Comparison of ENCODE assay signal across 9 cellular contexts in the genomic region with DNA sequence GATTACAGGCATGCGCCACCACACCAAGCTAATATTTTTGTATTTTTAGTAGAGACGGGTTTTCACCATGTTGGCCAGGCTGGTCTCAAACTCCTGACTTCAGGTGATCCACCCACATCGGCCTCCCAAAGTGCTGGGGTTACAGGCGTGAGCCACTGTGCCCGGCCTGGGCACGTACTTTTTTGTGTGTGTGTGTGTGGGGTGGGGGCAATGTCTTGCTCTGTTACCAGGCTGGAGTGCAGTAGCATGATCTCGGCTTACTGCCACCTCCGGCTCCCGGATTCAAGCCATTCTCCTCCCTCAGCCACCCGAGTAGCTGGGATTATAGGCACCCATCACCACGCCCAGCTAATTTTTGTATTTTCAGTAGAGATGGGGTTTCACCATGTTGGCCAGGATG. TPM values are rescaled to one million over a fixed set of nuclear protein-coding genes. Genes with fewer than 3 reads are reported as not detected.
"Had no signal": no experiment of that assay in that cellular context is flagged by ENCODE, and none has a peak within 500 bp of the region (broad histone marks: within the 10 kb centered on the region; RNA-seq: fewer than 3 reads in every experiment).

No MANE protein-coding gene starts in this region.

RNA-seq across cellular contexts. Expression of gene KCNJ12, which starts 36.6 kb away (rescaled TPM):
- total RNA-seq: activated CD4-positive, alpha-beta memory T cell treated with anti-CD3 and anti-CD28 coated beads, Interleukin-2, amount 10 ng/mL, durations not matched to agents 7 days and 5 days; activated CD4-positive, alpha-beta T cell treated with anti-CD3 and anti-CD28 coated beads for 36 hours; activated CD4-positive, alpha-beta T cell treated with anti-CD3 and anti-CD28 coated beads, Interleukin-2, amount 10 ng/mL, durations not matched to agents 7 days and 5 days; activated CD8-positive, alpha-beta memory T cell treated with anti-CD3 and anti-CD28 coated beads, Interleukin-2, amount 10 ng/mL, durations not matched to agents 7 days and 5 days; activated CD8-positive, alpha-beta T cell treated with anti-CD3 and anti-CD28 coated beads, Interleukin-2, amount 10 ng/mL, durations not matched to agents 7 days and 5 days; activated naive CD8-positive, alpha-beta T cell treated with anti-CD3 and anti-CD28 coated beads, Interleukin-2, amount 10 ng/mL, durations not matched to agents 7 days and 5 days; activated T-helper 2 cell treated with anti-CD3 and anti-CD28 coated beads, Interferon-gamma antibody, Interleukin-2, Interleukin-4, amounts not matched to agents 10 μg/mL and 5 μg/mL and 100 μg/mL, durations not matched to agents 14 hours and 24 hours and 36 hours; T-helper 1 cell treated with Interleukin-12 subunit alpha and Interleukin-12 subunit beta and Interleukin-4 antibody, amounts not matched to agents 30 ng/mL and 1 ng/mL, for 36 hours; T-helper 2 cell treated with Interferon-gamma antibody and Interleukin-4, amounts not matched to agents 100 ng/mL and 5 ng/mL, for 36 hours had no signal
